31 cellular contexts compared by ENCODE assay signal in the genomic region with DNA sequence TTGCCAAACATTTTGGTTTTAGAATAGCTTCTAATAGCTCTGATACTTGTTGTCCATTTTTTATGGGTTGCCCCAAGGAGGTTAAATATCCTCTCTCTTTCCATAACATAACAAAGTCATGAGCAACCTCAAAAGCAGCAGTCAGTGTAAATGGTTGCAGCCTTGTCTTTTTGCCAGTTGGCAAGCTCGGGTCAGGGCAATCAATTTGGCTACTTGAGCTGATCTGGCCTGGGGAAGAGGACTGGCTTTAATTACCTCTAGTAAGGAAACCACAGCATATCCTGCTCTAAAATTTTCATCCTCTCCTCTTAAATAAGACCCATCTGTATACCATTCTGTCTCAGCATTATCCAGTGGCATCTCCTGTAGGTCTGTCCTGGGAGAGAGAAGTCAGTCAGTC. TPM values are rescaled to one million over a fixed set of nuclear protein-coding genes. Genes with fewer than 3 reads are reported as not detected.
DNase-seq lines count a peak whose midpoint lies in the region; ATAC-seq, FAIRE-seq and TF ChIP-seq lines count a peak whose summit lies in the region.
"Had no signal": no experiment of that assay in that cellular context is flagged by ENCODE, and none has a peak within 500 bp of the region (broad histone marks: within the 10 kb centered on the region; RNA-seq: fewer than 3 reads in every experiment).

No MANE protein-coding gene starts in this region.

- DNase-seq in AG10803 (ENCODE audit: low read depth) (peak; percentile 97), HS-5 (ENCODE audit: low read depth) (peak; percentile 62), dedifferentiated amniotic fluid mesenchymal stem cell (ENCODE audit: extremely low spot score) (peak; percentile 29), left lobe of liver (ENCODE audit: low spot score) (peak; percentile 60), NCI-H748 treated with DMSO at 0.1 percent for 48 hours (lab: John Stamatoyannopoulos, UW) (no peak), anterior cingulate cortex (lab: John Stamatoyannopoulos, UW) (no peak), kidney (no peak)
- DNase-seq: ACHN; activated CD4-positive, alpha-beta memory T cell treated with anti-CD3 and anti-CD28 coated beads, Interleukin-2, amount 10 ng/mL, durations not matched to agents 7 days and 5 days; activated CD4-positive, CD25-positive, alpha-beta regulatory T cell treated with anti-CD3 and anti-CD28 coated beads, Interleukin-2, amount 50 U/mL, for 72 hours; activated gamma-delta T cell treated with Interleukin-2 at 50 U/mL for 16 hours; activated T-cell treated with anti-CD3 and anti-CD28 coated beads for 4 hours; CD4-positive, alpha-beta T cell; DMS 273 treated with DMSO at 0.1 percent for 48 hours; foreskin melanocyte; left lung; naive B cell; NCI-H1417 treated with DMSO at 0.1 percent for 48 hours; NCI-H2107; NCI-H510A; NK-92 treated with Interleukin-12 subunit alpha and Interleukin-12 subunit beta, amount 100 ng/mL, for 24 hours; stimulated activated CD4-positive, alpha-beta T cell treated with anti-CD3 and anti-CD28 coated beads, Interleukin-1b, Interleukin-23, amount 100 ng/mL, for 48 hours; T-helper 1 cell had no signal

- H3K9me3 ChIP-seq in kidney (ENCODE audit: control insufficient read depth in 1 of 2, low read length in 2 of 2) = no peaks in the 10 kb centered on the region
- H3K9me3 ChIP-seq: left lung had no signal

- TF ChIP-seq CTCF in AG10803 (conservative IDR thresholded peaks at IDR 0.05; ENCODE audit: low read length) (no peak), kidney (IDR thresholded peaks at IDR 0.05; ENCODE audit: borderline replicate concordance, extremely low read depth, insufficient read depth) (no peak)

- H3K36me3 ChIP-seq in kidney (ENCODE audit: control insufficient read depth in 1 of 2, insufficient read depth in 2 of 2, low read length in 2 of 2) = no peaks in the 10 kb centered on the region
- H3K36me3 ChIP-seq: left lung had no signal

- H3K4me3 ChIP-seq in AG10803 (ENCODE audit: low read length) (no peak overlapping the region), kidney (ENCODE audit: low read length in 2 of 2) (no peak overlapping the region)
- H3K4me3 ChIP-seq: coronary artery, hepatocyte, K562, left lung, skin epidermis had no signal

- FAIRE-seq in kidney (lab: Jason Lieb, UNC) = no peak
- FAIRE-seq: GM18507, K562, TTC549 had no signal

- H3K27ac ChIP-seq in kidney (ENCODE audit: low read depth in 2 of 2, low read length in 2 of 2) = no peak overlapping the region
- H3K27ac ChIP-seq: coronary artery, hepatocyte, left lung had no signal

- ATAC-seq in left lobe of liver = peak; percentile 88
- ATAC-seq: K562, left lung, Panc1 had no signal

- no peak overlapping the region for H3K9ac ChIP-seq in kidney (ENCODE audit: low read length in 2 of 2)

- H3K4me1 ChIP-seq in kidney (ENCODE audit: control insufficient read depth in 1 of 2, insufficient read depth in 1 of 2, low read depth in 1 of 2, low read length in 2 of 2) = peaks cover 0 to 8% of the 10 kb centered on the region in 2 donors
- H3K4me1 ChIP-seq: left lung had no signal

- intact Hi-C loops in kidney (cut with DNase I) = no loop called here

RNA-seq across cellular contexts. Expression of a gene that starts 21.2 kb away (rescaled TPM):
- total RNA-seq in left lobe of liver (12.7 TPM), kidney (10.6 TPM)
- polyA plus RNA-seq in kidney (ENCODE audit: insufficient read depth, low read depth, low replicate concordance) = 25.8 TPM

RNA-seq across cellular contexts. Expression of a gene that starts 44.5 kb away (rescaled TPM):
- not detected for total RNA-seq in left lobe of liver
- 16.5 TPM for total RNA-seq in kidney
- polyA plus RNA-seq in kidney (ENCODE audit: insufficient read depth, low read depth, low replicate concordance) = 116 TPM
- total RNA-seq: activated CD4-positive, alpha-beta memory T cell treated with anti-CD3 and anti-CD28 coated beads, Interleukin-2, amount 10 ng/mL, durations not matched to agents 7 days and 5 days; CD4-positive, alpha-beta T cell; K562; pulmonary artery endothelial cell had no signal
- polyA plus RNA-seq: K562 had no signal

Comparison
In these comparisons a context has a peak if more than half of its experiments do, and no peak if none do; other contexts are left out.
1. DNase-seq: peak in AG10803 (single experiment), HS-5 (single experiment), dedifferentiated amniotic fluid mesenchymal stem cell (single experiment) and left lobe of liver (single experiment); none in NCI-H748 treated with DMSO at 0.1 percent for 48 hours (single experiment), anterior cingulate cortex (0 of 58) and kidney (single experiment).
2. RNA of a gene that starts 44.5 kb away (total RNA-seq): 16.5 TPM in kidney (single experiment); not detected in left lobe of liver (single experiment); every median in the first group is over 10 times any median in the second.